23 cellular contexts compared by ENCODE assay signal in genomic region chr1:172931846-172932245, GRCh38.
"Had no signal": no experiment of that assay in that cellular context is flagged by ENCODE, and none has a peak within 500 bp of the region (broad histone marks: within the 10 kb centered on the region; RNA-seq: fewer than 3 reads in every experiment).

No MANE protein-coding gene starts in this region.

- H3K27me3 ChIP-seq: cardiac muscle cell, esophagus squamous epithelium, gastrocnemius medialis, right lobe of liver, tibial artery had no signal

- ATAC-seq: activated CD8-positive, alpha-beta memory T cell treated with anti-CD3 and anti-CD28 coated beads, Interleukin-2, amount 10 ng/mL, durations not matched to agents 7 days and 5 days; activated CD8-positive, alpha-beta T cell treated with anti-CD3 and anti-CD28 coated beads for 36 hours; gastrocnemius medialis; right lobe of liver; stimulated activated effector memory CD8-positive, alpha-beta T cell treated with anti-CD3 and anti-CD28 coated beads, Interleukin-12 subunit alpha, Interleukin-12 subunit beta, amount 100 ng/mL, for 72 hours; stimulated activated naive CD8-positive, alpha-beta T cell treated with anti-CD3 and anti-CD28 coated beads, Interleukin-15, amount 100 ng/mL, for 72 hours had no signal

- H3K4me3 ChIP-seq: cardiac muscle cell, esophagus squamous epithelium, gastrocnemius medialis, right lobe of liver, skin epidermis, tibial artery had no signal

- H3K4me1 ChIP-seq: gastrocnemius medialis, right lobe of liver had no signal

- H3K9me3 ChIP-seq: esophagus squamous epithelium, gastrocnemius medialis, right lobe of liver, tibial artery had no signal

- H3K27ac ChIP-seq: cardiac muscle cell, esophagus squamous epithelium, gastrocnemius medialis, right lobe of liver, skin epidermis, tibial artery had no signal

- FAIRE-seq: islet of Langerhans had no signal

- H3K36me3 ChIP-seq: cardiac muscle cell, esophagus squamous epithelium, gastrocnemius medialis, right lobe of liver, tibial artery had no signal

- DNase-seq: activated CD4-positive, alpha-beta T cell treated with anti-CD3 and anti-CD28 coated beads, Interleukin-2, amount 10 ng/mL, durations not matched to agents 24 days and 14 days; activated CD4-positive, CD25-positive, alpha-beta regulatory T cell; activated CD8-positive, alpha-beta memory T cell treated with anti-CD3 and anti-CD28 coated beads, Interleukin-2, amount 10 ng/mL, durations not matched to agents 7 days and 5 days; activated CD8-positive, alpha-beta T cell treated with anti-CD3 and anti-CD28 coated beads for 36 hours; activated effector memory CD4-positive, alpha-beta T cell treated with anti-CD3 and anti-CD28 coated beads, Interleukin-2, amount 50 U/mL, for 16 hours; activated naive CD4-positive, alpha-beta T cell treated with anti-CD3 and anti-CD28 coated beads, Interleukin-2, amount 10 ng/mL, durations not matched to agents 7 days and 5 days; activated T-cell treated with anti-CD3 and anti-CD28 coated beads for 4 hours; amygdala; effector CD8-positive, alpha-beta T cell; esophagus squamous epithelium; gastrocnemius medialis; hypothalamus; occipital lobe; posterior cingulate gyrus; right lobe of liver; stimulated activated CD4-positive, alpha-beta T cell treated with anti-CD3 and anti-CD28 coated beads, Interleukin-1b, Interleukin-23, amount 100 ng/mL, for 48 hours; stimulated activated naive CD8-positive, alpha-beta T cell treated with anti-CD3 and anti-CD28 coated beads, Interleukin-15, amount 100 ng/mL, for 72 hours; T-helper 9 cell; tibial artery had no signal
